In the genomic region with DNA sequence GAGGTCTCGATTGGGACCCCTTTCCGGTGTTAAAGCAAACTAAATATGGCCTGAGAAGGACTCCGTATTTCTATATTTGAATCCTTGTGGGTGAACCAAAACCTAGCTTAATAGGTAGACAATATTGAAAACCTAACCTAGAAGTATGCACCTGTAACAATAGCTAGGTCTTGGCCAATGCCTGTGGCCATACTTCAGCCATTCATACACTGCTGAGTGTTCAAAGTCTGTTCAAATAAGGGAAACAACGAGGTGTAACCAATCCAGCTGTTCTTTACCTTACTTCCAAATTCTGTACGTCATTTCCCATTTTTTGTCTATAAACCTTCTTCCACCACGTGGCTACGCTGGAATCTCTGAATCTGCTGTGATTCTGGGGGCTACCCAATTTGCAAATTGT, we compare ENCODE assay signal across 30 cellular contexts.
"Had no signal": no experiment of that assay in that cellular context is flagged by ENCODE, and none has a peak within 500 bp of the region (broad histone marks: within the 10 kb centered on the region; RNA-seq: fewer than 3 reads in every experiment).

No MANE protein-coding gene starts in this region.

- DNase-seq: hypothalamus; immature natural killer cell; left colon; left lung; lower lobe of right lung; mammary epithelial cell; mesendoderm; naive B cell; natural killer cell; nephron progenitor cell; pancreas; posterior cingulate gyrus; retina; right cardiac atrium; sigmoid colon; small intestine; spleen; stimulated activated CD4-positive, alpha-beta T cell treated with anti-CD3 and anti-CD28 coated beads, Interleukin-4, amount 100 ng/mL, for 24 hours; stimulated activated naive CD4-positive, alpha-beta T cell; tibial artery; trophoblast cell; upper lobe of right lung had no signal

- H3K27me3 ChIP-seq: left lung, neural progenitor cell, pancreas, sigmoid colon, spleen, suprapubic skin, tibial artery, upper lobe of right lung had no signal

- H3K36me3 ChIP-seq: left lung, lower lobe of right lung, neural progenitor cell, pancreas, prostate gland, sigmoid colon, spleen, suprapubic skin, thoracic aorta, tibial artery, upper lobe of right lung had no signal

- H3K4me1 ChIP-seq: left lung, lower lobe of right lung, neural progenitor cell, pancreas, prostate gland, sigmoid colon, tibial artery, upper lobe of right lung had no signal

- ATAC-seq: left colon; left lung; lower lobe of right lung; natural killer cell; pancreas; right cardiac atrium; stimulated activated effector memory CD8-positive, alpha-beta T cell treated with anti-CD3 and anti-CD28 coated beads, Interleukin-12 subunit alpha, Interleukin-12 subunit beta, amount 100 ng/mL, for 72 hours; upper lobe of right lung had no signal

- H3K4me3 ChIP-seq: left lung, lower lobe of right lung, neural progenitor cell, pancreas, prostate gland, sigmoid colon, spleen, suprapubic skin, thoracic aorta, tibial artery, upper lobe of right lung had no signal

- H3K9me3 ChIP-seq: left lung, lower lobe of right lung, pancreas, prostate gland, sigmoid colon, spleen, suprapubic skin, thoracic aorta, tibial artery, upper lobe of right lung had no signal

- FAIRE-seq: islet of Langerhans, kidney, pancreas, small intestine, urothelium cell line had no signal

- H3K9ac ChIP-seq: neural progenitor cell had no signal

- H3K4me2 ChIP-seq: neural progenitor cell had no signal

- H3K27ac ChIP-seq: left lung, lower lobe of right lung, neural progenitor cell, pancreas, prostate gland, sigmoid colon, spleen, suprapubic skin, thoracic aorta, tibial artery, upper lobe of right lung had no signal

- H2AFZ ChIP-seq: neural progenitor cell had no signal
